Comparison of ENCODE assay signal across 9 cellular contexts in the genomic region with DNA sequence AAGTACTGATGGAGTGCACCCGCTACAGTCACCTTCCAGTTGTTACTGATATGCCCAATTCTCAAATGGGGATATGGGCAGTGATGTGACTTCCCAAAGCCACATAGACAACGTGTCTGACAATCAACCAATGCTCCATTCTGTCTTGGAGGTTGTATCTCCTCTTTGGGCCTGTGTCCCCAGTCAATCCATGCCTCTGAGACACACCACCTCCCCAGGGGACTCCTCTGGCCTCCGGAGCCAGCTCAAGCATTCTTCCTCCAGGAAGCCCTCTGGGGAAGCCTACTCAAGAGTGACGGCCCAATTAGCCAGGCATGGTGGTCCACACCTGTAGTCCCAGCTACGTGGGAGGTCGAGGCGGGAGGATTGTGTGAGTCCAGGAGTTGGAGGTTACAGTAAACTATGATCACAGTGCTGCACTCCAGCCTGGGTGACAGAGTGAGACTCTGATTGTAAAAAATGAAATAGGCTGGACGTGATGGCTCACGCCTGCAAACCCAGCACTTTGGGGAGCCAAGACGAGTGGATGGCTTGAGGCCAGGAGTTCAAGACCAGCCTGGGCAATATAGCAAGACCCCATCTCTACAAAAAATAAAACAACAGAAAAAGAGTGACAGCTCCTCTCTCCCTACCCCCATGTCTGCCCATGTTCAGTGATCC. TPM values are rescaled to one million over a fixed set of nuclear protein-coding genes. Genes with fewer than 3 reads are reported as not detected.
A peak's percentile ranks its signal among the peaks of the same experiment; 100 is the strongest.
DNase-seq lines count a peak whose midpoint lies in the region; ATAC-seq, FAIRE-seq and TF ChIP-seq lines count a peak whose summit lies in the region.
"Had no signal": no experiment of that assay in that cellular context is flagged by ENCODE, and none has a peak within 500 bp of the region (broad histone marks: within the 10 kb centered on the region; RNA-seq: fewer than 3 reads in every experiment).

No MANE protein-coding gene starts in this region.

- H3K36me3 ChIP-seq in PC-3 (ENCODE audit: low read depth, low read length): peaks cover 29% of the 10 kb centered on the region

- DNase-seq in GM12892 (ENCODE audit: insufficient read length): no peak
- peak; percentile 51 for DNase-seq in PC-3
- DNase-seq in cardiac fibroblast (ENCODE audit: low read depth in 2 of 2): peak; percentile 68 to 79
- DNase-seq in posterior vena cava (ENCODE audit: low spot score): peak; percentile 86

- intact Hi-C loops in PC-3 (cut with micrococcal nuclease) (no loop called here), posterior vena cava (cut with DNase I) (no loop called here)

- ATAC-seq in PC-3: no peak
- ATAC-seq in HG03196 (IDR thresholded peaks at IDR 0.05; ENCODE audit: unreplicated experiment): no peak
- ATAC-seq in HG02981 (IDR thresholded peaks at IDR 0.05; ENCODE audit: unreplicated experiment): no peak
- ATAC-seq in HG03045 (IDR thresholded peaks at IDR 0.05; ENCODE audit: unreplicated experiment): no peak
- ATAC-seq: sciatic nerve had no signal

- H4K20me1 ChIP-seq in PC-3 (ENCODE audit: low read length): peaks cover 31% of the 10 kb centered on the region

- peak; percentile 78 for TF ChIP-seq POLR2A in GM12892 (IDR thresholded peaks at IDR 0.05; ENCODE audit: low read depth, low read length)

- H3K4me2 ChIP-seq in PC-3 (ENCODE audit: low read length): no peak overlapping the region

- FAIRE-seq in GM12892 (lab: Jason Lieb, UNC): no peak
- FAIRE-seq: TTC549 had no signal

- no peaks in the 10 kb centered on the region for H3K9me2 ChIP-seq in PC-3 (replicated peaks; ENCODE audit: low read length)

- TF ChIP-seq CTCF in PC-3 (conservative IDR thresholded peaks at IDR 0.05; ENCODE audit: low read depth, low read length) (no peak), cardiac fibroblast (IDR thresholded peaks at IDR 0.05; ENCODE audit: low read depth, low read length) (no peak)

- CTCF ChIA-PET in PC-3 (lab: Charles Lee): no interaction called here

- POLR2A ChIA-PET in PC-3 (lab: Charles Lee; ENCODE audit: unreplicated experiment): interaction anchor here (0.5 to 0.6 kb wide), 2 partner anchors 13 to 20 kb away, joined by 6 to 9 read pairs; no protein-coding TSS in a partner anchor

- BruUV-seq in PC-3 (replicated peaks; lab: Mats Ljungman, UMichigan): no TSS peak

- H3K79me2 ChIP-seq in PC-3 (ENCODE audit: low read length): peaks cover 15% of the 10 kb centered on the region

- H3K4me1 ChIP-seq in PC-3 (ENCODE audit: insufficient read depth, low read length): peaks cover 4% of the 10 kb centered on the region

- peaks cover 19% of the 10 kb centered on the region for H3F3A ChIP-seq in PC-3 (ENCODE audit: low read length, unreplicated experiment)

- no peaks in the 10 kb centered on the region for H3K27me3 ChIP-seq in PC-3 (ENCODE audit: low read length)

- H2AFZ ChIP-seq in PC-3 (ENCODE audit: low read length): no peak overlapping the region

- H3K27ac ChIP-seq in PC-3 (ENCODE audit: low read length): no peak overlapping the region

- no peaks in the 10 kb centered on the region for H3K9me3 ChIP-seq in PC-3 (ENCODE audit: low read length)

- no peak overlapping the region for H3K9ac ChIP-seq in PC-3 (ENCODE audit: low read length)

- no peak overlapping the region for H3K4me3 ChIP-seq in PC-3 (ENCODE audit: low read length)
- no peak overlapping the region for H3K4me3 ChIP-seq in cardiac fibroblast (replicated peaks in 1 of 2; ENCODE audit: low read depth in 2 of 2, low read length in 2 of 2)

RNA-seq across cellular contexts. Expression of gene ACTB, which starts 7.2 kb away (rescaled TPM):
- 10,904 TPM for polyA plus RNA-seq in GM12892 (2012; ENCODE audit: missing spikeins)
- total RNA-seq in PC-3 (2014; rRNA removed) (1,825 and 2,289 TPM in 2 replicates), posterior vena cava (over 10,000 TPM in 1 of 2 donors, 1,000 to 10,000 TPM in 1; 9,373 to 10,305 TPM)

RNA-seq across cellular contexts. Expression of gene FBXL18, which starts 9.6 kb away (rescaled TPM):
- 1.9 TPM for polyA plus RNA-seq in GM12892 (2012; ENCODE audit: missing spikeins)
- 10.2 and 16.2 TPM in 2 replicates for total RNA-seq in PC-3 (2014; rRNA removed)
- total RNA-seq in posterior vena cava: 1 to 10 TPM; 6.9 to 8.0 TPM
